In genomic region chr9:132351404-132352050, GRCh38 we compare ENCODE assay signal across 11 cellular contexts. TPM values are rescaled to one million over a fixed set of nuclear protein-coding genes. Genes with fewer than 3 reads are reported as not detected.
A peak's percentile ranks its signal among the peaks of the same experiment; 100 is the strongest.
DNase-seq lines count a peak whose midpoint lies in the region; ATAC-seq and TF ChIP-seq lines count a peak whose summit lies in the region.
"Had no signal": no experiment of that assay in that cellular context is flagged by ENCODE, and none has a peak within 500 bp of the region (broad histone marks: within the 10 kb centered on the region; RNA-seq: fewer than 3 reads in every experiment).

No MANE protein-coding gene starts in this region.

- TF ChIP-seq POLR2A in suprapubic skin (IDR thresholded peaks at IDR 0.05), result no peak

- TF ChIP-seq CTCF in fibroblast of lung (conservative IDR thresholded peaks at IDR 0.05 in 1 of 2, IDR thresholded peaks at IDR 0.05 in 1 of 2; ENCODE audit: low read depth in 1 of 2, low read length in 2 of 2), result no peak
- TF ChIP-seq CTCF in suprapubic skin (IDR thresholded peaks at IDR 0.05), result no peak
- TF ChIP-seq CTCF in GM10266 (IDR thresholded peaks at IDR 0.05; ENCODE audit: control insufficient read depth, insufficient read depth, low read depth, missing control alignments), result no peak

- H3K27ac ChIP-seq in fibroblast of lung (ENCODE audit: insufficient read depth, low read length) (no peak overlapping the region), suprapubic skin (no peak overlapping the region)

- H3K4me3 ChIP-seq in fibroblast of lung (replicated peaks in 1 of 4; ENCODE audit: control extremely low read depth in 1 of 4, insufficient read depth in 1 of 4, low read depth in 3 of 4, low read length in 4 of 4), result peak overlapping the region in 3 of 4 experiments; percentile 24 to 46 (median 37)
- peak overlapping the region; percentile 24 for H3K4me3 ChIP-seq in suprapubic skin
- H3K4me3 ChIP-seq: prostate gland had no signal

- no peaks in the 10 kb centered on the region for H3K27me3 ChIP-seq in fibroblast of lung (ENCODE audit: control insufficient read depth, insufficient read depth, low read length)
- no peaks in the 10 kb centered on the region for H3K27me3 ChIP-seq in suprapubic skin

- peaks cover 32% of the 10 kb centered on the region for H3K36me3 Mint-ChIP-seq in activated T-cell treated with anti-CD3 and anti-CD28 coated beads, Interleukin-2, amount 50 U/mL, for 4 hours (ENCODE audit: insufficient read depth)
- H3K36me3 Mint-ChIP-seq in T-helper 17 cell (ENCODE audit: low read depth), result peaks cover 15% of the 10 kb centered on the region

- H3K9ac ChIP-seq in fibroblast of lung (ENCODE audit: insufficient read depth, low read length), result no peak overlapping the region

- DNase-seq in activated T-cell treated with anti-CD3 and anti-CD28 coated beads, Interleukin-2, amount 50 U/mL, for 4 hours, result no peak
- no peak for DNase-seq in activated T-cell treated with anti-CD3 and anti-CD28 coated beads, Interleukin-2, amount 50 U/mL, for 48 hours
- DNase-seq in T-helper 17 cell (no peak), fibroblast of lung (ENCODE audit: low read depth in 2 of 2) (peak in 1 of 2 donors; percentile 18), suprapubic skin (ENCODE audit: low spot score in 2 of 2) (no peak), GM10266 (ENCODE audit: extremely low spot score) (no peak), NCI-H526 treated with DMSO at 0.1 percent for 48 hours (lab: John Stamatoyannopoulos, UW) (no peak)
- DNase-seq: HFFc6 had no signal

- no peak for TF ChIP-seq EP300 in suprapubic skin (IDR thresholded peaks at IDR 0.05)

- H2AFZ ChIP-seq in fibroblast of lung (ENCODE audit: low read length), result no peak overlapping the region

- H3K27me3 Mint-ChIP-seq in activated T-cell treated with anti-CD3 and anti-CD28 coated beads, Interleukin-2, amount 50 U/mL, for 4 hours (ENCODE audit: low read depth), result no peaks in the 10 kb centered on the region
- H3K27me3 Mint-ChIP-seq in T-helper 17 cell, result no peaks in the 10 kb centered on the region

- peak overlapping the region; percentile 98 for H3K27ac Mint-ChIP-seq in T-helper 17 cell
- H3K27ac Mint-ChIP-seq: HFFc6 had no signal

- peaks cover 55% of the 10 kb centered on the region for H3K4me1 Mint-ChIP-seq in activated T-cell treated with anti-CD3 and anti-CD28 coated beads, Interleukin-2, amount 50 U/mL, for 4 hours (ENCODE audit: low read depth)
- peaks cover 42% of the 10 kb centered on the region for H3K4me1 Mint-ChIP-seq in T-helper 17 cell

- 56% methylated on average over 3 of the region's 3 CpGs for WGBS in suprapubic skin

- H4K20me1 ChIP-seq in fibroblast of lung (ENCODE audit: control insufficient read depth, extremely low read depth, insufficient read depth, low read length), result no peaks in the 10 kb centered on the region

- H3K4me1 ChIP-seq in fibroblast of lung (ENCODE audit: control insufficient read depth, extremely low read depth, insufficient read depth, low read length), result peaks cover 7% of the 10 kb centered on the region
- peaks cover 42% of the 10 kb centered on the region for H3K4me1 ChIP-seq in suprapubic skin

- H3K9me3 ChIP-seq in T-helper 17 cell (ENCODE audit: control insufficient read depth, low read length, poor library complexity, severe bottlenecking) (no peaks in the 10 kb centered on the region), fibroblast of lung (ENCODE audit: control insufficient read depth, insufficient read depth, low read depth, low read length) (no peaks in the 10 kb centered on the region), suprapubic skin (no peaks in the 10 kb centered on the region)
- H3K9me3 ChIP-seq: prostate gland had no signal

- ATAC-seq in activated T-cell treated with anti-CD3 and anti-CD28 coated beads, Interleukin-2, amount 50 U/mL, for 4 hours, result no peak
- no peak for ATAC-seq in T-helper 17 cell
- ATAC-seq in GM21528 (IDR thresholded peaks at IDR 0.05; ENCODE audit: low FRiP score, unreplicated experiment), result no peak
- ATAC-seq: Right ventricle myocardium inferior had no signal

- peak overlapping the region; percentile 90 for H3K4me3 Mint-ChIP-seq in activated T-cell treated with anti-CD3 and anti-CD28 coated beads, Interleukin-2, amount 50 U/mL, for 4 hours
- H3K4me3 Mint-ChIP-seq in T-helper 17 cell, result peak overlapping the region; percentile 90

- H3K79me2 ChIP-seq in fibroblast of lung (ENCODE audit: control insufficient read depth, insufficient read depth, low read length), result peaks cover 41% of the 10 kb centered on the region

- peaks cover 10% of the 10 kb centered on the region for H3K36me3 ChIP-seq in fibroblast of lung (ENCODE audit: control insufficient read depth, insufficient read depth, low read length)
- peaks cover 64% of the 10 kb centered on the region for H3K36me3 ChIP-seq in suprapubic skin
- H3K36me3 ChIP-seq: prostate gland had no signal

- peak overlapping the region; percentile 72 for H3K4me2 ChIP-seq in fibroblast of lung (ENCODE audit: extremely low read depth, insufficient read depth, low read length)

- H3K9me3 Mint-ChIP-seq in activated T-cell treated with anti-CD3 and anti-CD28 coated beads, Interleukin-2, amount 50 U/mL, for 4 hours, result no peaks in the 10 kb centered on the region
- H3K9me3 Mint-ChIP-seq: HFFc6 had no signal

RNA-seq across cellular contexts. Expression of gene SETX, which starts 3.3 kb away (rescaled TPM):
- 10 to 100 TPM; 31.9 to 34.0 (median 33.9) TPM for total RNA-seq in activated T-cell treated with anti-CD3 and anti-CD28 coated beads, Interleukin-2, amount 50 U/mL, for 4 hours
- total RNA-seq in T-helper 17 cell (10 to 100 TPM; 56.4 to 58.3 TPM), fibroblast of lung (78.1 and 78.3 TPM in 2 replicates), suprapubic skin (10 to 100 TPM; 28.8 to 67.9 (median 39.7) TPM)
- 27.3 and 31.5 TPM in 2 replicates for polyA plus RNA-seq in fibroblast of lung
- polyA plus RNA-seq in fibroblast of lung (2012), result 21.8 and 27.4 TPM in 2 replicates
- polyA minus RNA-seq in fibroblast of lung (ENCODE audit: low replicate concordance), result 24.7 and 30.9 TPM in 2 replicates

RNA-seq across cellular contexts. Expression of gene TTF1, which starts 55.1 kb away (rescaled TPM):
- total RNA-seq in activated T-cell treated with anti-CD3 and anti-CD28 coated beads, Interleukin-2, amount 50 U/mL, for 4 hours, result 10 to 100 TPM; 24.9 to 27.7 (median 26.1) TPM
- 10 to 100 TPM; 12.9 to 15.5 TPM for total RNA-seq in T-helper 17 cell
- 6.9 and 8.2 TPM in 2 replicates for total RNA-seq in fibroblast of lung
- 11.6 and 13.4 TPM in 2 replicates for polyA plus RNA-seq in fibroblast of lung
- 8.6 and 10.2 TPM in 2 replicates for polyA plus RNA-seq in fibroblast of lung (2012)
- not detected in 2 replicates for polyA minus RNA-seq in fibroblast of lung (ENCODE audit: low replicate concordance)
- 10 to 100 TPM in 1 of 4 donors, 1 to 10 TPM in 3; 7.7 to 19.7 (median 9.1) TPM for total RNA-seq in suprapubic skin

RNA-seq across cellular contexts. Expression of gene CFAP77, which starts 58.5 kb away (rescaled TPM):
- not detected for total RNA-seq in activated T-cell treated with anti-CD3 and anti-CD28 coated beads, Interleukin-2, amount 50 U/mL, for 4 hours
- total RNA-seq in T-helper 17 cell, result not detected
- total RNA-seq in fibroblast of lung, result 0.26 TPM in 1 of 2 replicates, not detected in the other
- polyA plus RNA-seq in fibroblast of lung, result not detected in 2 replicates
- not detected in 2 replicates for polyA plus RNA-seq in fibroblast of lung (2012)
- polyA minus RNA-seq in fibroblast of lung (ENCODE audit: low replicate concordance), result not detected in 2 replicates
- 1 to 10 TPM in 1 of 4 donors, not detected in 3; 1.0 TPM for total RNA-seq in suprapubic skin
- total RNA-seq: HFFc6 had no signal
